8 cellular contexts compared by ENCODE assay signal in genomic region chrX:101658661-101659477, GRCh38. TPM values are rescaled to one million over a fixed set of nuclear protein-coding genes. Genes with fewer than 3 reads are reported as not detected.
DNase-seq lines count a peak whose midpoint lies in the region; TF ChIP-seq lines count a peak whose summit lies in the region.

No MANE protein-coding gene starts in this region.

- peak overlapping the region; percentile 88 for H3K4me3 ChIP-seq in endodermal cell (ENCODE audit: low read length)
- H3K4me3 ChIP-seq in mononuclear cell (ENCODE audit: low read length), result peak overlapping the region; percentile 51

- H3K27ac Mint-ChIP-seq in HFFc6 (no peak overlapping the region; the same call in 1 of the 2 replicates), endodermal cell (peak overlapping the region; percentile 85)

- H3K27me3 Mint-ChIP-seq in HFFc6 (ENCODE audit: insufficient read depth), result peaks cover 9% of the 10 kb centered on the region
- no peaks in the 10 kb centered on the region for H3K27me3 Mint-ChIP-seq in endodermal cell (ENCODE audit: insufficient read depth)

- H3K4me1 ChIP-seq in endodermal cell (ENCODE audit: control insufficient read depth, insufficient read depth, low read length) (no peaks in the 10 kb centered on the region), mononuclear cell (ENCODE audit: insufficient read depth, low read length) (peaks cover 5% of the 10 kb centered on the region)

- H3K36me3 Mint-ChIP-seq in HFFc6 (ENCODE audit: low read depth) (no peaks in the 10 kb centered on the region), endodermal cell (ENCODE audit: low read depth) (peaks cover 10% of the 10 kb centered on the region)

- DNase-seq in DMS79 (lab: John Stamatoyannopoulos, UW) (peak; percentile 13), HFFc6 (no peak), NCI-H2196 treated with DMSO at 0.1 percent for 48 hours (lab: John Stamatoyannopoulos, UW; ENCODE audit: unreplicated experiment) (peak; percentile 46), endodermal cell (peak; percentile 88), mesenteric fat pad (ENCODE audit: low spot score) (no peak)
- peak; percentile 11 to 24 for DNase-seq in activated CD8-positive, alpha-beta memory T cell treated with anti-CD3 and anti-CD28 coated beads for 4 hours (ENCODE audit: low read depth in 2 of 2)
- peak; percentile 40 to 41 for DNase-seq in stimulated activated CD8-positive, alpha-beta memory T cell treated with anti-CD3 and anti-CD28 coated beads, Interleukin-15, amount 100 ng/mL, for 48 hours (ENCODE audit: low read depth in 2 of 2)

- H3K9me3 Mint-ChIP-seq in HFFc6, result no peaks in the 10 kb centered on the region
- peaks cover 57% of the 10 kb centered on the region for H3K9me3 Mint-ChIP-seq in endodermal cell

- TF ChIP-seq CTCF in HFFc6 (IDR thresholded peaks at IDR 0.05) (no peak), endodermal cell (conservative IDR thresholded peaks at IDR 0.05) (no peak)

- 1% methylated on average over 22 of the region's 37 CpGs; no CpG with 5 or more reads in 1 of the 2 experiments for whole genome bisulfite sequencing in endodermal cell (ENCODE audit: insufficient coverage in 1 of 2, insufficient read length in 1 of 2), 2 experiments

- peak overlapping the region; percentile 15 for H3K9ac ChIP-seq in endodermal cell (ENCODE audit: extremely low read depth, low read length, poor library complexity, severe bottlenecking)

- peaks cover 14% of the 10 kb centered on the region; the same call in 1 of the 2 replicates for H3K4me1 Mint-ChIP-seq in HFFc6 (ENCODE audit: low read depth)
- peaks cover 1% of the 10 kb centered on the region for H3K4me1 Mint-ChIP-seq in endodermal cell

- no peaks in the 10 kb centered on the region for H3K27me3 ChIP-seq in endodermal cell (ENCODE audit: control insufficient read depth, insufficient read depth, low read length, poor library complexity, severe bottlenecking)
- H3K27me3 ChIP-seq in mononuclear cell (ENCODE audit: insufficient read depth, low read length), result no peaks in the 10 kb centered on the region

- H3K4me3 Mint-ChIP-seq in HFFc6, result peak overlapping the region; percentile 87
- H3K4me3 Mint-ChIP-seq in endodermal cell, result peak overlapping the region; percentile 80

- H3K9me3 ChIP-seq in endodermal cell (ENCODE audit: control insufficient read depth, low read length) (no peaks in the 10 kb centered on the region), mononuclear cell (ENCODE audit: low read depth, low read length) (no peaks in the 10 kb centered on the region)

- peaks cover 5% of the 10 kb centered on the region for H3K36me3 ChIP-seq in endodermal cell (ENCODE audit: control insufficient read depth, insufficient read depth, low read length)

- H3K27ac ChIP-seq in endodermal cell (ENCODE audit: low read depth, low read length), result no peak overlapping the region

RNA-seq across cellular contexts. Expression of gene ARMCX2, which starts 0.8 kb away (rescaled TPM):
- total RNA-seq in HFFc6 (2021; fragmentation: NEBNext Ultra II Directional; extraction: Animal tissue kit (Norgen Biotek cat#: 25700)), result 100 to 1,000 TPM in 5 of 6 experiments, 10 to 100 TPM in 1; 97.4 to 172 (median 110) TPM
- total RNA-seq in endodermal cell (100 to 1,000 TPM; 142 to 144 TPM), mononuclear cell (0.94 TPM), mesenteric fat pad (20.1 TPM)
- 94.5 TPM for polyA plus RNA-seq in endodermal cell (2013, experiment 1 of 2)
- polyA plus RNA-seq in endodermal cell (2013, experiment 2 of 2), result 86.9 TPM

RNA-seq across cellular contexts. Expression of gene ARMCX3, which starts 35.9 kb away (rescaled TPM):
- 100 to 1,000 TPM in 2 of 6 experiments, 10 to 100 TPM in 4; 60.8 to 108 (median 63.2) TPM for total RNA-seq in HFFc6 (2021; fragmentation: NEBNext Ultra II Directional; extraction: Animal tissue kit (Norgen Biotek cat#: 25700))
- 10 to 100 TPM; 29.4 to 31.9 TPM for total RNA-seq in endodermal cell
- polyA plus RNA-seq in endodermal cell (2013, experiment 1 of 2), result 49.1 TPM
- polyA plus RNA-seq in endodermal cell (2013, experiment 2 of 2), result 45.5 TPM
- total RNA-seq in mononuclear cell, result 22.6 TPM
- total RNA-seq in mesenteric fat pad, result 65.0 TPM

RNA-seq across cellular contexts. Expression of gene ARMCX6, which starts 41.1 kb away (rescaled TPM):
- total RNA-seq in HFFc6 (2021; fragmentation: NEBNext Ultra II Directional; extraction: Animal tissue kit (Norgen Biotek cat#: 25700)), result 100 to 1,000 TPM in 1 of 6 experiments, 10 to 100 TPM in 5; 79.5 to 101 (median 83.7) TPM
- total RNA-seq in endodermal cell (10 to 100 TPM; 41.3 to 46.7 TPM), mononuclear cell (15.2 TPM), mesenteric fat pad (36.8 TPM)
- 42.8 TPM for polyA plus RNA-seq in endodermal cell (2013, experiment 1 of 2)
- polyA plus RNA-seq in endodermal cell (2013, experiment 2 of 2), result 43.5 TPM

Comparison
In these comparisons a context has a peak if more than half of its experiments do, and no peak if none do; other contexts are left out.
1. DNase-seq: peak in DMS79 (single experiment), NCI-H2196 treated with DMSO at 0.1 percent for 48 hours (single experiment), activated CD8-positive, alpha-beta memory T cell treated with anti-CD3 and anti-CD28 coated beads for 4 hours (2 of 2), endodermal cell (single experiment) and stimulated activated CD8-positive, alpha-beta memory T cell treated with anti-CD3 and anti-CD28 coated beads, Interleukin-15, amount 100 ng/mL, for 48 hours (2 of 2); none in HFFc6 (single experiment) and mesenteric fat pad (single experiment).
2. RNA of gene ARMCX2, which starts 0.8 kb away (total RNA-seq): 142 to 144 TPM in endodermal cell, 97.4 to 172 TPM in HFFc6 and 20.1 TPM in mesenteric fat pad (single experiment); 0.94 TPM in mononuclear cell (single experiment); every median in the first group is over 10 times any median in the second.